Comparison of ENCODE assay signal across 31 cellular contexts in genomic region chr17:35901776-35902175, GRCh38. TPM values are rescaled to one million over a fixed set of nuclear protein-coding genes. Genes with fewer than 3 reads are reported as not detected.
DNase-seq lines count a peak whose midpoint lies in the region; ATAC-seq and TF ChIP-seq lines count a peak whose summit lies in the region.
"Had no signal": no experiment of that assay in that cellular context is flagged by ENCODE, and none has a peak within 500 bp of the region (broad histone marks: within the 10 kb centered on the region; RNA-seq: fewer than 3 reads in every experiment).

No MANE protein-coding gene starts in this region.

- H3K36me3 Mint-ChIP-seq in activated CD8-positive, alpha-beta memory T cell treated with anti-CD3 and anti-CD28 coated beads, Interleukin-2, amount 10 ng/mL, durations not matched to agents 7 days and 5 days: peaks cover 24% of the 10 kb centered on the region
- peaks cover 4% of the 10 kb centered on the region for H3K36me3 Mint-ChIP-seq in effector memory CD8-positive, alpha-beta T cell (ENCODE audit: insufficient read depth)
- H3K36me3 Mint-ChIP-seq in immature natural killer cell: peaks cover 7 to 16% (median 10%) of the 10 kb centered on the region in 3 donors

- H2AFZ ChIP-seq in smooth muscle cell (ENCODE audit: low read depth): no peak overlapping the region

- no peaks in the 10 kb centered on the region for H3K4me1 ChIP-seq in smooth muscle cell (ENCODE audit: low read depth)
- H3K4me1 ChIP-seq: BE2C had no signal

- H3K27ac ChIP-seq in smooth muscle cell (ENCODE audit: low read depth) (peak overlapping the region; percentile 80), WERI-Rb-1 (no peak overlapping the region)

- no peak overlapping the region for H3K9ac ChIP-seq in smooth muscle cell (ENCODE audit: low read depth)

- H3K9me3 Mint-ChIP-seq in activated CD8-positive, alpha-beta memory T cell treated with anti-CD3 and anti-CD28 coated beads, Interleukin-2, amount 10 ng/mL, durations not matched to agents 7 days and 5 days (ENCODE audit: low read depth): no peaks in the 10 kb centered on the region
- no peaks in the 10 kb centered on the region for H3K9me3 Mint-ChIP-seq in effector memory CD8-positive, alpha-beta T cell
- H3K9me3 Mint-ChIP-seq in immature natural killer cell: no peaks in the 10 kb centered on the region
- H3K9me3 Mint-ChIP-seq: CD14-positive monocyte, HFFc6 had no signal

- H3K4me3 ChIP-seq in smooth muscle cell: no peak overlapping the region
- no peak overlapping the region for H3K4me3 ChIP-seq in WERI-Rb-1 (ENCODE audit: low read depth, low read length)
- H3K4me3 ChIP-seq: HAP-1, K562 had no signal

- H3K4me1 Mint-ChIP-seq in activated CD8-positive, alpha-beta memory T cell treated with anti-CD3 and anti-CD28 coated beads, Interleukin-2, amount 10 ng/mL, durations not matched to agents 7 days and 5 days: peaks cover 70% of the 10 kb centered on the region
- H3K4me1 Mint-ChIP-seq in effector memory CD8-positive, alpha-beta T cell (ENCODE audit: low read depth in 2 of 2): peaks cover 55 to 60% of the 10 kb centered on the region in 2 donors
- H3K4me1 Mint-ChIP-seq in immature natural killer cell: peaks cover 85 to 93% of the 10 kb centered on the region in 2 donors

- intact Hi-C loops in posterior cingulate gyrus (cut with DNase I): no loop called here

- H3K27ac Mint-ChIP-seq in activated CD8-positive, alpha-beta memory T cell treated with anti-CD3 and anti-CD28 coated beads, Interleukin-2, amount 10 ng/mL, durations not matched to agents 7 days and 5 days: peak overlapping the region; percentile 91
- H3K27ac Mint-ChIP-seq in effector memory CD8-positive, alpha-beta T cell: peak overlapping the region; percentile 95 to 97
- peak overlapping the region; percentile 91 to 99 (median 96) for H3K27ac Mint-ChIP-seq in immature natural killer cell
- H3K27ac Mint-ChIP-seq: CD14-positive monocyte, HFFc6 had no signal

- DNase-seq in activated CD8-positive, alpha-beta memory T cell treated with anti-CD3 and anti-CD28 coated beads, Interleukin-2, amount 10 ng/mL, durations not matched to agents 7 days and 5 days: no peak
- DNase-seq in activated CD8-positive, alpha-beta memory T cell treated with anti-CD3 and anti-CD28 coated beads for 24 hours: no peak
- DNase-seq in effector memory CD8-positive, alpha-beta T cell: no peak
- DNase-seq in immature natural killer cell (no peak), smooth muscle cell (lab: John Stamatoyannopoulos, UW; ENCODE audit: unreplicated experiment) (no peak), NCI-H1105 (lab: John Stamatoyannopoulos, UW) (no peak), posterior cingulate gyrus (no peak), WERI-Rb-1 (no peak)
- DNase-seq: 8988T; ACHN; BE2C; Calu3; DMS79 treated with DMSO at 0.1 percent for 48 hours; GF-D8; GOT3; HFFc6; Kasumi-1; NCI-H1092 treated with DMSO at 0.1 percent for 48 hours; NCI-H1436 treated with DMSO at 0.1 percent for 48 hours; NCI-H187 treated with DMSO at 0.1 percent for 48 hours; NCI-H2171 treated with DMSO at 0.1 percent for 48 hours; NCI-H345; NCI-H524 treated with DMSO at 0.1 percent for 48 hours; NCI-H774; NK-92 treated with Interleukin-12 subunit alpha and Interleukin-12 subunit beta, amount 100 ng/mL, for 24 hours; Right ventricle myocardium superior; RPMI8226 had no signal

- H3K36me3 ChIP-seq in smooth muscle cell (ENCODE audit: low read depth) (no peaks in the 10 kb centered on the region), WERI-Rb-1 (no peaks in the 10 kb centered on the region)
- H3K36me3 ChIP-seq: BE2C, HAP-1 had no signal

- TF ChIP-seq CTCF in smooth muscle cell (IDR thresholded peaks at IDR 0.05; ENCODE audit: borderline replicate concordance, insufficient read depth, poor library complexity, severe bottlenecking): no peak
- no peak for TF ChIP-seq CTCF in WERI-Rb-1 (IDR thresholded peaks at IDR 0.05; ENCODE audit: low read depth, low read length)

- H3K9me3 ChIP-seq in smooth muscle cell (replicated peaks; ENCODE audit: low read depth): no peaks in the 10 kb centered on the region
- H3K9me3 ChIP-seq in WERI-Rb-1 (ENCODE audit: severe bottlenecking): no peaks in the 10 kb centered on the region
- H3K9me3 ChIP-seq: BE2C, HAP-1 had no signal

- H3K79me2 ChIP-seq in smooth muscle cell (ENCODE audit: low read depth): no peaks in the 10 kb centered on the region

- no peak overlapping the region for H3K4me3 Mint-ChIP-seq in activated CD8-positive, alpha-beta memory T cell treated with anti-CD3 and anti-CD28 coated beads, Interleukin-2, amount 10 ng/mL, durations not matched to agents 7 days and 5 days
- peak overlapping the region in 1 of 2 donors; percentile 78 for H3K4me3 Mint-ChIP-seq in effector memory CD8-positive, alpha-beta T cell
- peak overlapping the region; percentile 33 to 86 (median 74) for H3K4me3 Mint-ChIP-seq in immature natural killer cell
- H3K4me3 Mint-ChIP-seq: CD14-positive monocyte had no signal

- H3F3A ChIP-seq in smooth muscle cell (ENCODE audit: low read depth): peaks cover 8% of the 10 kb centered on the region

- H4K20me1 ChIP-seq in smooth muscle cell (ENCODE audit: low read depth): no peaks in the 10 kb centered on the region

- WGBS in smooth muscle cell (ENCODE audit: low lambda C conversion rate): 34% methylated on average over 3 of the region's 3 CpGs

- CTCF ChIA-PET in activated CD8-positive, alpha-beta memory T cell treated with anti-CD3 and anti-CD28 coated beads, Interleukin-2, amount 10 ng/mL, durations not matched to agents 7 days and 5 days (lab: Charles Lee): interaction anchor here (1.2 to 16.1 kb wide), 5 partner anchors 10 to 52 kb away, joined by 4 to 254 read pairs (median 5); partner anchors contain the start of gene CCL5

- no peaks in the 10 kb centered on the region for H3K27me3 Mint-ChIP-seq in activated CD8-positive, alpha-beta memory T cell treated with anti-CD3 and anti-CD28 coated beads, Interleukin-2, amount 10 ng/mL, durations not matched to agents 7 days and 5 days
- no peaks in the 10 kb centered on the region for H3K27me3 Mint-ChIP-seq in effector memory CD8-positive, alpha-beta T cell
- H3K27me3 Mint-ChIP-seq in immature natural killer cell (ENCODE audit: low read depth in 3 of 3): peaks cover 0 to 12% (median 2%) of the 10 kb centered on the region in 3 donors

- H3K4me2 ChIP-seq in smooth muscle cell: peak overlapping the region; percentile 76

- H3K27me3 ChIP-seq in smooth muscle cell (ENCODE audit: low read depth) (no peaks in the 10 kb centered on the region), WERI-Rb-1 (ENCODE audit: insufficient read depth, low read depth, severe bottlenecking) (no peaks in the 10 kb centered on the region)

- no peak for ATAC-seq in activated CD8-positive, alpha-beta memory T cell treated with anti-CD3 and anti-CD28 coated beads, Interleukin-2, amount 10 ng/mL, durations not matched to agents 7 days and 5 days
- no peak for ATAC-seq in effector memory CD8-positive, alpha-beta T cell (replicated peaks)

RNA-seq across cellular contexts. Expression of gene CCL5, which starts 21.6 kb away (rescaled TPM):
- total RNA-seq in activated CD8-positive, alpha-beta memory T cell treated with anti-CD3 and anti-CD28 coated beads, Interleukin-2, amount 10 ng/mL, durations not matched to agents 7 days and 5 days: 1,000 to 10,000 TPM in 1 of 2 experiments, 100 to 1,000 TPM in 1; 973 to 1,249 TPM
- polyA plus RNA-seq in immature natural killer cell: 1,000 to 10,000 TPM; 1,095 to 2,255 (median 1,960) TPM
- total RNA-seq in smooth muscle cell: 0.09 TPM in 1 of 2 replicates, not detected in the other
- polyA plus RNA-seq in smooth muscle cell: 1.0 TPM in 1 of 2 replicates, not detected in the other

RNA-seq across cellular contexts. Expression of gene RDM1, which starts 28.8 kb away (rescaled TPM):
- total RNA-seq in activated CD8-positive, alpha-beta memory T cell treated with anti-CD3 and anti-CD28 coated beads, Interleukin-2, amount 10 ng/mL, durations not matched to agents 7 days and 5 days: 10 to 100 TPM; 13.5 to 18.5 TPM
- polyA plus RNA-seq in immature natural killer cell: 1 to 10 TPM in 1 of 3 donors, under 1 TPM in 1, not detected in 1; 0.82 to 1.7 TPM
- 1.5 TPM in 1 of 2 replicates, not detected in the other for total RNA-seq in smooth muscle cell
- polyA plus RNA-seq in smooth muscle cell: 0.43 TPM in 1 of 2 replicates, not detected in the other
- total RNA-seq: Right ventricle myocardium superior had no signal
- polyA plus RNA-seq: CD14-positive monocyte had no signal

RNA-seq across cellular contexts. Expression of gene HEATR9, which starts 33.1 kb away (rescaled TPM):
- 1 to 10 TPM; 6.4 to 6.7 TPM for total RNA-seq in activated CD8-positive, alpha-beta memory T cell treated with anti-CD3 and anti-CD28 coated beads, Interleukin-2, amount 10 ng/mL, durations not matched to agents 7 days and 5 days
- under 1 TPM in 2 of 3 donors, not detected in 1; 0.11 to 0.19 TPM for polyA plus RNA-seq in immature natural killer cell
- not detected in 2 replicates for total RNA-seq in smooth muscle cell
- polyA plus RNA-seq in smooth muscle cell: not detected in 2 replicates
- total RNA-seq: Calu3, HFFc6, K562, M059J, Right ventricle myocardium superior had no signal
- polyA plus RNA-seq: CD14-positive monocyte, K562 had no signal

RNA-seq across cellular contexts. Expression of gene LYZL6, which starts 41.7 kb away (rescaled TPM):
- not detected for total RNA-seq in activated CD8-positive, alpha-beta memory T cell treated with anti-CD3 and anti-CD28 coated beads, Interleukin-2, amount 10 ng/mL, durations not matched to agents 7 days and 5 days
- polyA plus RNA-seq in immature natural killer cell (not detected), smooth muscle cell (not detected in 2 replicates)
- not detected in 2 replicates for total RNA-seq in smooth muscle cell
- total RNA-seq: Calu3, HFFc6, K562, M059J, Right ventricle myocardium superior had no signal
- polyA plus RNA-seq: CD14-positive monocyte, K562 had no signal

Comparison
In these comparisons a context has a peak if more than half of its experiments do, and no peak if none do; other contexts are left out.
1. RNA of gene CCL5, which starts 21.6 kb away (total RNA-seq): 973 to 1,249 TPM in activated CD8-positive, alpha-beta memory T cell treated with anti-CD3 and anti-CD28 coated beads, Interleukin-2, amount 10 ng/mL, durations not matched to agents 7 days and 5 days; 0.09 TPM in smooth muscle cell; every median in the first group is over 100 times any median in the second.
2. Peak in every context shown above with its lines, with median percentiles within 50 percentile points of each other: H3K27ac Mint-ChIP-seq.